ENCODE assay signal across 8 cellular contexts in the genomic region with DNA sequence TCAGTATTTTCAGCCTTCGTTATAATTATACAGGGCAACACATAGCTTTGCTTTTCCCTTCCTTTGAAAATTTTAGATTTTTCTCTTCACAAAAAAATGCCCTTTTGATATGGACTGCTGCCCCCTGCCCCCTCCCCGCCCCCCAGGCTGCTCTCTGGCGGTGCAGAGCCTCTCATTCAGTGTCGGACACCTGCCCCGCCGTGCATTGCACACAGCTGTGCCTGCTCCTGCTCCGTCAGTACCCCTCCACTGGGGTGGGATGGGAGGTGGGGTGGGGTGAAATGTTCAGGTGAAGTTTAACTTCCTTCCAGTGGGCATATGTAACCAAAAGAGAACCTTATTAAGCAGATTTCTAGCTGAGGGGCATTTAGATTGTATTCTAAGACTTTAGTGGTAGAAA.
"Had no signal": no experiment of that assay in that cellular context is flagged by ENCODE, and none has a peak within 500 bp of the region (broad histone marks: within the 10 kb centered on the region; RNA-seq: fewer than 3 reads in every experiment).

No MANE protein-coding gene starts in this region.

- H3K36me3 ChIP-seq: HAP-1 had no signal

- H3K4me3 ChIP-seq: GM23248, GM23338, HAP-1 had no signal

- DNase-seq: GM23248, GOT3, H7, H9, HCEC 1CT, HFFc6 had no signal

- H3K4me1 ChIP-seq: HAP-1 had no signal

- H3K9me3 ChIP-seq: HAP-1 had no signal

- H3K27ac ChIP-seq: GM23248 had no signal
